Comparison of ENCODE assay signal across 13 cellular contexts in the genomic region with DNA sequence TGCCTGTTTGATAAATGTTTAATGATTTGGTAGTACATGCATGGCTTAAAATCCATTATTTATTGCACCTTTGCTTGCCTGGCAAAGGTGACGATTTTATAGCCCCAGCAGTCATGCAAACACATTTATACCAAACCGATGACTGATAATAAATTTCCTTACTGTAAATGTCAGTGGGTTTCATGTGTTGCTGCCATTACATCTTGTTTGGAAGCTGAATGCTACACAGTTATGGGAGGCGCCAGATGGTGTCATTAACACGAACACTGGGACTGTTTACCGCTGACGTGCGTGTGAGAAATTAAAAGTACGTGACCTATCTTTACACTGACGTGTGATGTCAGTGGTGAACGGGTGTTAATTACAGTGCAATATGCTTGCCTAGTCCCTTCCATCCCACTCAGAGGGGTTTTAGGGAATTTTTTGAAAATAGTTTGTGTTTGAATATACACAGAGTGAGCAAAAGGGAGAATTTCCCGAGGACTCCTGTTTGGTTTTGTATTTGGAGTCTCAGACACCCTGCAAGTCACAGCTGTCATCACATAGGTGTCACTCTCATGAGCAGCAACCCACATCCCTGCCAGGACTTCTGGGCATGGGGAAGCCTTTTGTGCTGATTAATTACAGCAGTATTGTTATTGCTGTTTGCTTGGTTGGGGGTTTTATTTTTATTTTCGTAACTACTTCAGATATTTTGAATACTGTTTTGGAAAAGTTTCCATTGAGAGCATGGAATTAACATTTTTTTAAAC.
DNase-seq lines count a peak whose midpoint lies in the region; ATAC-seq and TF ChIP-seq lines count a peak whose summit lies in the region.
"Had no signal": no experiment of that assay in that cellular context is flagged by ENCODE, and none has a peak within 500 bp of the region (broad histone marks: within the 10 kb centered on the region; RNA-seq: fewer than 3 reads in every experiment).

No MANE protein-coding gene starts in this region.

- peak overlapping the region; percentile 8 to 77 for H3K27ac Mint-ChIP-seq in effector memory CD8-positive, alpha-beta T cell
- H3K27ac Mint-ChIP-seq in WTC11, result no peak overlapping the region
- no peak overlapping the region for H3K27ac Mint-ChIP-seq in activated CD4-positive, alpha-beta T cell treated with anti-CD3 and anti-CD28 coated beads, Interleukin-2, amount 10 ng/mL, durations not matched to agents 24 days and 14 days
- H3K27ac Mint-ChIP-seq: activated CD8-positive, alpha-beta T cell treated with anti-CD3 and anti-CD28 coated beads, Interleukin-2, amount 10 ng/mL, durations not matched to agents 7 days and 5 days; nephron had no signal

- DNase-seq in NCI-H1105 treated with DMSO at 0.1 percent for 48 hours (lab: John Stamatoyannopoulos, UW) (peak; percentile 73), NCI-H446 (lab: John Stamatoyannopoulos, UW) (peak; percentile 80 to 86), WTC11 (ENCODE audit: low spot score) (no peak), HAP-1 (ENCODE audit: low spot score in 2 of 2) (no peak)
- DNase-seq in effector memory CD8-positive, alpha-beta T cell, result peak; percentile 15 to 35 (median 29)
- DNase-seq in activated CD4-positive, alpha-beta T cell treated with anti-CD3 and anti-CD28 coated beads, Interleukin-2, amount 10 ng/mL, durations not matched to agents 24 days and 14 days, result no peak
- DNase-seq: activated CD8-positive, alpha-beta T cell treated with anti-CD3 and anti-CD28 coated beads, Interleukin-2, amount 10 ng/mL, durations not matched to agents 7 days and 5 days; activated gamma-delta T cell; T-helper 9 cell had no signal

- H3K36me3 Mint-ChIP-seq in effector memory CD8-positive, alpha-beta T cell (ENCODE audit: insufficient read depth), result no peaks in the 10 kb centered on the region
- peaks cover 16% of the 10 kb centered on the region for H3K36me3 Mint-ChIP-seq in WTC11
- H3K36me3 Mint-ChIP-seq in activated CD4-positive, alpha-beta T cell treated with anti-CD3 and anti-CD28 coated beads, Interleukin-2, amount 10 ng/mL, durations not matched to agents 24 days and 14 days (ENCODE audit: low read depth), result no peaks in the 10 kb centered on the region

- H3K27me3 ChIP-seq in skeletal muscle tissue (ENCODE audit: control insufficient read depth in 3 of 3, insufficient read depth in 3 of 3, low read length in 3 of 3) (no peaks in the 10 kb centered on the region), HAP-1 (ENCODE audit: low read depth) (no peaks in the 10 kb centered on the region)
- H3K27me3 ChIP-seq: body of pancreas had no signal

- POLR2A ChIA-PET in WTC11 (lab: Charles Lee), result no interaction called here

- H3K4me3 Mint-ChIP-seq in effector memory CD8-positive, alpha-beta T cell, result peak overlapping the region in 1 of 2 donors; percentile 10
- no peak overlapping the region for H3K4me3 Mint-ChIP-seq in WTC11
- H3K4me3 Mint-ChIP-seq in activated CD4-positive, alpha-beta T cell treated with anti-CD3 and anti-CD28 coated beads, Interleukin-2, amount 10 ng/mL, durations not matched to agents 24 days and 14 days, result no peak overlapping the region
- H3K4me3 Mint-ChIP-seq: activated CD8-positive, alpha-beta T cell treated with anti-CD3 and anti-CD28 coated beads, Interleukin-2, amount 10 ng/mL, durations not matched to agents 7 days and 5 days; nephron had no signal

- H3K4me3 ChIP-seq in skeletal muscle tissue (ENCODE audit: low read length in 3 of 3) (peak overlapping the region; percentile 9 to 61 (median 20)), HAP-1 (no peak overlapping the region)
- H3K4me3 ChIP-seq: body of pancreas, thoracic aorta had no signal

- peaks cover 8% of the 10 kb centered on the region in 2 donors for H3K9me3 Mint-ChIP-seq in effector memory CD8-positive, alpha-beta T cell
- peaks cover 23% of the 10 kb centered on the region for H3K9me3 Mint-ChIP-seq in WTC11
- H3K9me3 Mint-ChIP-seq in activated CD4-positive, alpha-beta T cell treated with anti-CD3 and anti-CD28 coated beads, Interleukin-2, amount 10 ng/mL, durations not matched to agents 24 days and 14 days, result peaks cover 5% of the 10 kb centered on the region

- H3K9me3 ChIP-seq in skeletal muscle tissue (ENCODE audit: control insufficient read depth in 3 of 3, low read length in 3 of 3) (peaks cover 0 to 2% (median 0%) of the 10 kb centered on the region in 3 donors), HAP-1 (no peaks in the 10 kb centered on the region)
- H3K9me3 ChIP-seq: body of pancreas, thoracic aorta had no signal

- no peak for TF ChIP-seq CTCF in WTC11 (IDR thresholded peaks at IDR 0.05)

- CTCF ChIA-PET in WTC11 (lab: Charles Lee), result no interaction called here

- peaks cover 9 to 41% of the 10 kb centered on the region in 2 donors for H3K27me3 Mint-ChIP-seq in effector memory CD8-positive, alpha-beta T cell
- no peaks in the 10 kb centered on the region for H3K27me3 Mint-ChIP-seq in WTC11 (ENCODE audit: low read depth)
- H3K27me3 Mint-ChIP-seq in activated CD4-positive, alpha-beta T cell treated with anti-CD3 and anti-CD28 coated beads, Interleukin-2, amount 10 ng/mL, durations not matched to agents 24 days and 14 days, result peaks cover 4% of the 10 kb centered on the region

- peak overlapping the region in 1 of 3 donors; percentile 73 for H3K9ac ChIP-seq in skeletal muscle tissue (ENCODE audit: low read depth in 1 of 3, low read length in 3 of 3)

- intact Hi-C loops in activated CD4-positive, alpha-beta T cell treated with anti-CD3 and anti-CD28 coated beads, Interleukin-2, amount 10 ng/mL, durations not matched to agents 24 days and 14 days (cut with micrococcal nuclease), result no loop called here

- peaks cover 0 to 4% of the 10 kb centered on the region in 2 donors for H3K4me1 Mint-ChIP-seq in effector memory CD8-positive, alpha-beta T cell (ENCODE audit: low read depth in 2 of 2)
- H3K4me1 Mint-ChIP-seq in WTC11, result peaks cover 30% of the 10 kb centered on the region
- H3K4me1 Mint-ChIP-seq in activated CD4-positive, alpha-beta T cell treated with anti-CD3 and anti-CD28 coated beads, Interleukin-2, amount 10 ng/mL, durations not matched to agents 24 days and 14 days, result no peaks in the 10 kb centered on the region

- peaks cover 0 to 23% (median 9%) of the 10 kb centered on the region in 3 donors for H3K4me1 ChIP-seq in skeletal muscle tissue (ENCODE audit: control insufficient read depth in 3 of 3, insufficient read depth in 3 of 3, low read length in 3 of 3)
- peaks cover 19% of the 10 kb centered on the region for H3K4me1 ChIP-seq in HAP-1
- H3K4me1 ChIP-seq: body of pancreas had no signal

- in situ Hi-C loops in HAP-1 (cut with MboI; ENCODE audit: low sequenced_read_pairs), result no loop called here

- peak overlapping the region; percentile 44 for H3K27ac ChIP-seq in skeletal muscle tissue (ENCODE audit: low read depth, low read length)
- H3K27ac ChIP-seq: body of pancreas, thoracic aorta had no signal

- peak; percentile 90 for ATAC-seq in effector memory CD8-positive, alpha-beta T cell (replicated peaks)
- ATAC-seq in WTC11, result no peak
- ATAC-seq: activated CD8-positive, alpha-beta T cell treated with anti-CD3 and anti-CD28 coated beads, Interleukin-2, amount 10 ng/mL, durations not matched to agents 7 days and 5 days; body of pancreas had no signal

- no peaks in the 10 kb centered on the region for H3K36me3 ChIP-seq in skeletal muscle tissue (ENCODE audit: control insufficient read depth in 3 of 3, insufficient read depth in 3 of 3, low read length in 3 of 3)
- H3K36me3 ChIP-seq in HAP-1 (replicated peaks), result no peaks in the 10 kb centered on the region
- H3K36me3 ChIP-seq: thoracic aorta had no signal

TF ChIP-seq in WTC11, 78 proteins besides CTCF, POLR2A, EP300 and RAD21 (continues in another document):
- no peak for TF ChIP-seq ZNF416 (CRISPR knock-in tag; IDR thresholded peaks at IDR 0.05)
- TF ChIP-seq ZNF138 (CRISPR knock-in tag; conservative IDR thresholded peaks at IDR 0.05), result no peak
- TF ChIP-seq, protein P1, sequence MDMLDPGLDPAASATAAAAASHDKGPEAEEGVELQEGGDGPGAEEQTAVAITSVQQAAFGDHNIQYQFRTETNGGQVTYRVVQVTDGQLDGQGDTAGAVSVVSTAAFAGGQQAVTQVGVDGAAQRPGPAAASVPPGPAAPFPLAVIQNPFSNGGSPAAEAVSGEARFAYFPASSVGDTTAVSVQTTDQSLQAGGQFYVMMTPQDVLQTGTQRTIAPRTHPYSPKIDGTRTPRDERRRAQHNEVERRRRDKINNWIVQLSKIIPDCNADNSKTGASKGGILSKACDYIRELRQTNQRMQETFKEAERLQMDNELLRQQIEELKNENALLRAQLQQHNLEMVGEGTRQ (CRISPR knock-in tag; IDR thresholded peaks at IDR 0.05), result no peak
- TF ChIP-seq NR1H2 (CRISPR knock-in tag; IDR thresholded peaks at IDR 0.05), result no peak
- TF ChIP-seq RELA (CRISPR knock-in tag; IDR thresholded peaks at IDR 0.05; ENCODE audit: borderline replicate concordance), result no peak
- TF ChIP-seq, protein P2, sequence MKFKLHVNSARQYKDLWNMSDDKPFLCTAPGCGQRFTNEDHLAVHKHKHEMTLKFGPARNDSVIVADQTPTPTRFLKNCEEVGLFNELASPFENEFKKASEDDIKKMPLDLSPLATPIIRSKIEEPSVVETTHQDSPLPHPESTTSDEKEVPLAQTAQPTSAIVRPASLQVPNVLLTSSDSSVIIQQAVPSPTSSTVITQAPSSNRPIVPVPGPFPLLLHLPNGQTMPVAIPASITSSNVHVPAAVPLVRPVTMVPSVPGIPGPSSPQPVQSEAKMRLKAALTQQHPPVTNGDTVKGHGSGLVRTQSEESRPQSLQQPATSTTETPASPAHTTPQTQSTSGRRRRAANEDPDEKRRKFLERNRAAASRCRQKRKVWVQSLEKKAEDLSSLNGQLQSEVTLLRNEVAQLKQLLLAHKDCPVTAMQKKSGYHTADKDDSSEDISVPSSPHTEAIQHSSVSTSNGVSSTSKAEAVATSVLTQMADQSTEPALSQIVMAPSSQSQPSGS (CRISPR knock-in tag; IDR thresholded peaks at IDR 0.05; ENCODE audit: borderline replicate concordance, low read depth), result no peak
- TF ChIP-seq EMX1 (CRISPR knock-in tag; IDR thresholded peaks at IDR 0.05), result no peak

Comparison
In these comparisons a context has a peak if more than half of its experiments do, and no peak if none do; other contexts are left out.
1. DNase-seq: peak in NCI-H1105 treated with DMSO at 0.1 percent for 48 hours (single experiment), NCI-H446 (2 of 2) and effector memory CD8-positive, alpha-beta T cell (3 of 3); none in WTC11 (single experiment), HAP-1 (0 of 2) and activated CD4-positive, alpha-beta T cell treated with anti-CD3 and anti-CD28 coated beads, Interleukin-2, amount 10 ng/mL, durations not matched to agents 24 days and 14 days (single experiment).
2. H3K27ac Mint-ChIP-seq: peak in effector memory CD8-positive, alpha-beta T cell (2 of 2); none in WTC11 (single experiment) and activated CD4-positive, alpha-beta T cell treated with anti-CD3 and anti-CD28 coated beads, Interleukin-2, amount 10 ng/mL, durations not matched to agents 24 days and 14 days (single experiment).